Comparison of ENCODE assay signal across 12 cellular contexts in genomic region chr11:43367382-43368178, GRCh38. TPM values are rescaled to one million over a fixed set of nuclear protein-coding genes. Genes with fewer than 3 reads are reported as not detected.
A peak's percentile ranks its signal among the peaks of the same experiment; 100 is the strongest.
DNase-seq lines count a peak whose midpoint lies in the region; ATAC-seq and TF ChIP-seq lines count a peak whose summit lies in the region.
"Had no signal": no experiment of that assay in that cellular context is flagged by ENCODE, and none has a peak within 500 bp of the region (broad histone marks: within the 10 kb centered on the region; RNA-seq: fewer than 3 reads in every experiment).

No MANE protein-coding gene starts in this region.

- H3K4me3 ChIP-seq in GM12865 (ENCODE audit: low read depth, low read length) (no peak overlapping the region), mucosa of descending colon (no peak overlapping the region)
- H3K4me3 ChIP-seq: esophagus muscularis mucosa had no signal

- peak; percentile 45 for DNase-seq in GM12865 (ENCODE audit: low read depth)
- no peak for DNase-seq in T-helper 17 cell
- DNase-seq in mucosa of descending colon: no peak
- no peak for DNase-seq in NCI-H146 (lab: John Stamatoyannopoulos, UW)
- no peak for DNase-seq in 8988T
- no peak for DNase-seq in nucleus accumbens (lab: John Stamatoyannopoulos, UW)
- no peak for DNase-seq in effector CD4-positive, alpha-beta T cell
- DNase-seq: aorta, NCI-H510A treated with DMSO at 0.1 percent for 48 hours had no signal

- H3K27me3 Mint-ChIP-seq in T-helper 17 cell: no peaks in the 10 kb centered on the region

- TF ChIP-seq CTCF in GM12865 (IDR thresholded peaks at IDR 0.05; ENCODE audit: insufficient read depth, low read depth, low read length, missing control alignments): no peak
- TF ChIP-seq CTCF in mucosa of descending colon (IDR thresholded peaks at IDR 0.05): no peak

- no peaks in the 10 kb centered on the region for H3K36me3 ChIP-seq in mucosa of descending colon (ENCODE audit: low read depth)

- peaks cover 11% of the 10 kb centered on the region for H3K4me1 ChIP-seq in mucosa of descending colon (ENCODE audit: low read depth)

- intact Hi-C loops in mucosa of descending colon (cut with DNase I, micrococcal nuclease): no loop called here

- H3K9me3 ChIP-seq in T-helper 17 cell (ENCODE audit: control insufficient read depth, low read length, poor library complexity, severe bottlenecking) (no peaks in the 10 kb centered on the region), mucosa of descending colon (no peaks in the 10 kb centered on the region)
- H3K9me3 ChIP-seq: esophagus muscularis mucosa had no signal

- H3K27ac Mint-ChIP-seq in T-helper 17 cell: peak overlapping the region; percentile 81

- peaks cover 28% of the 10 kb centered on the region for H3K4me1 Mint-ChIP-seq in T-helper 17 cell

- peaks cover 3% of the 10 kb centered on the region for H3K36me3 Mint-ChIP-seq in T-helper 17 cell (ENCODE audit: low read depth)

- H3K4me3 Mint-ChIP-seq in T-helper 17 cell: peak overlapping the region; percentile 50

- ATAC-seq in GM21825 (IDR thresholded peaks at IDR 0.05; ENCODE audit: unreplicated experiment): peak; percentile 54
- ATAC-seq in T-helper 17 cell: no peak
- ATAC-seq in mucosa of descending colon: peak; percentile 27
- ATAC-seq: sciatic nerve had no signal

RNA-seq across cellular contexts. Expression of gene TTC17, which starts 8.9 kb away (rescaled TPM):
- total RNA-seq in T-helper 17 cell (10 to 100 TPM; 95.4 to 98.0 TPM), mucosa of descending colon (100 to 1,000 TPM in 1 of 3 donors, 10 to 100 TPM in 2; 68.3 to 100 (median 78.7) TPM)

RNA-seq across cellular contexts. Expression of gene API5, which starts 55.8 kb away (rescaled TPM):
- total RNA-seq in T-helper 17 cell (10 to 100 TPM; 67.4 to 71.7 TPM), mucosa of descending colon (10 to 100 TPM; 70.9 to 88.5 (median 78.9) TPM)
